Comparison of ENCODE assay signal across 19 cellular contexts in genomic region chr10:114058297-114058696, GRCh38. TPM values are rescaled to one million over a fixed set of nuclear protein-coding genes. Genes with fewer than 3 reads are reported as not detected.
DNase-seq lines count a peak whose midpoint lies in the region; ATAC-seq, FAIRE-seq and TF ChIP-seq lines count a peak whose summit lies in the region.
"Had no signal": no experiment of that assay in that cellular context is flagged by ENCODE, and none has a peak within 500 bp of the region (broad histone marks: within the 10 kb centered on the region; RNA-seq: fewer than 3 reads in every experiment).

No MANE protein-coding gene starts in this region.

- ATAC-seq in natural killer cell treated with Interleukin-12 subunit alpha and Interleukin-12 subunit beta and Interleukin-15 and Interleukin-18, amount 100 ng/mL, for 72 hours = peak; percentile 15 to 31
- ATAC-seq in natural killer cell = no peak
- peak; percentile 55 for ATAC-seq in left lung
- ATAC-seq in GM19455 (IDR thresholded peaks at IDR 0.05; ENCODE audit: unreplicated experiment) = no peak
- no peak for ATAC-seq in HG02884 (IDR thresholded peaks at IDR 0.05; ENCODE audit: unreplicated experiment)
- ATAC-seq: HepG2, K562 had no signal

- no peak for DNase-seq in natural killer cell treated with Interleukin-12 subunit alpha and Interleukin-12 subunit beta and Interleukin-15 and Interleukin-18, amount 100 ng/mL, for 72 hours (ENCODE audit: low spot score)
- DNase-seq in natural killer cell = no peak
- peak; percentile 87 for DNase-seq in bronchial epithelial cell (ENCODE audit: low read depth)
- DNase-seq in left lung = no peak
- DNase-seq in stimulated activated CD4-positive, alpha-beta T cell treated with anti-CD3 and anti-CD28 coated beads, Interleukin-15, amount 100 ng/mL, for 24 hours = no peak
- DNase-seq: CD4-positive, alpha-beta T cell; COR-L47; GOT3; HCEC 1CT; NCI-H1417 treated with DMSO at 0.1 percent for 48 hours; NCI-H187 treated with DMSO at 0.1 percent for 48 hours; NK-92 treated with Interleukin-12 subunit alpha and Interleukin-12 subunit beta, amount 100 ng/mL, for 24 hours; SJCRH30 had no signal

- H3K27ac Mint-ChIP-seq in natural killer cell treated with Interleukin-12 subunit alpha and Interleukin-12 subunit beta and Interleukin-15 and Interleukin-18, amount 100 ng/mL, for 72 hours = no peak overlapping the region
- no peak overlapping the region for H3K27ac Mint-ChIP-seq in natural killer cell
- H3K27ac Mint-ChIP-seq: CD4-positive, alpha-beta T cell had no signal

- peaks cover 0 to 47% of the 10 kb centered on the region in 2 donors for H3K4me1 ChIP-seq in left lung
- H3K4me1 ChIP-seq: SJCRH30 had no signal

- no peaks in the 10 kb centered on the region for H3K36me3 Mint-ChIP-seq in natural killer cell treated with Interleukin-12 subunit alpha and Interleukin-12 subunit beta and Interleukin-15 and Interleukin-18, amount 100 ng/mL, for 72 hours
- no peaks in the 10 kb centered on the region for H3K36me3 Mint-ChIP-seq in natural killer cell

- H3K27me3 ChIP-seq in bronchial epithelial cell (ENCODE audit: control insufficient read depth, insufficient read depth, low read length) (no peaks in the 10 kb centered on the region), left lung (no peaks in the 10 kb centered on the region)
- H3K27me3 ChIP-seq: SJCRH30 had no signal

- H3K36me3 ChIP-seq in bronchial epithelial cell (ENCODE audit: control insufficient read depth, insufficient read depth, low read length) (no peaks in the 10 kb centered on the region), left lung (no peaks in the 10 kb centered on the region)
- H3K36me3 ChIP-seq: SJCRH30 had no signal

- no peak overlapping the region for H3K4me3 ChIP-seq in bronchial epithelial cell (ENCODE audit: low read depth, low read length)
- no peak overlapping the region for H3K4me3 ChIP-seq in left lung
- H3K4me3 ChIP-seq: K562, SJCRH30 had no signal

- no peaks in the 10 kb centered on the region for H3K9me3 ChIP-seq in left lung
- H3K9me3 ChIP-seq: SJCRH30 had no signal

- peaks cover 28 to 29% of the 10 kb centered on the region in 2 donors for H3K4me1 Mint-ChIP-seq in natural killer cell treated with Interleukin-12 subunit alpha and Interleukin-12 subunit beta and Interleukin-15 and Interleukin-18, amount 100 ng/mL, for 72 hours (ENCODE audit: low read depth in 2 of 2)
- H3K4me1 Mint-ChIP-seq in natural killer cell = peaks cover 9 to 23% of the 10 kb centered on the region in 2 donors

- H3K9me3 Mint-ChIP-seq in natural killer cell treated with Interleukin-12 subunit alpha and Interleukin-12 subunit beta and Interleukin-15 and Interleukin-18, amount 100 ng/mL, for 72 hours = no peaks in the 10 kb centered on the region
- no peaks in the 10 kb centered on the region for H3K9me3 Mint-ChIP-seq in natural killer cell
- H3K9me3 Mint-ChIP-seq: CD4-positive, alpha-beta T cell had no signal

- H3K27me3 Mint-ChIP-seq in natural killer cell treated with Interleukin-12 subunit alpha and Interleukin-12 subunit beta and Interleukin-15 and Interleukin-18, amount 100 ng/mL, for 72 hours = peaks cover 7 to 17% of the 10 kb centered on the region in 2 donors
- H3K27me3 Mint-ChIP-seq in natural killer cell (ENCODE audit: low read depth in 2 of 2) = peaks cover 0 to 14% of the 10 kb centered on the region in 2 donors

- no peak overlapping the region for H3K27ac ChIP-seq in left lung
- H3K27ac ChIP-seq: HL-60, SJCRH30 had no signal

- intact Hi-C loops in natural killer cell (cut with micrococcal nuclease) = no loop called here
- intact Hi-C loops in left lung (cut with DNase I) = no loop called here

- no peak for TF ChIP-seq CTCF in natural killer cell (IDR thresholded peaks at IDR 0.05)
- no peak for TF ChIP-seq CTCF in bronchial epithelial cell (IDR thresholded peaks at IDR 0.05; ENCODE audit: insufficient read depth, low read length, severe bottlenecking)
- TF ChIP-seq CTCF in left lung (IDR thresholded peaks at IDR 0.05) = no peak

- no peak for FAIRE-seq in bronchial epithelial cell (lab: Jason Lieb, UNC)
- FAIRE-seq: GM12891, HepG2, K562 had no signal

- H3K4me3 Mint-ChIP-seq in natural killer cell treated with Interleukin-12 subunit alpha and Interleukin-12 subunit beta and Interleukin-15 and Interleukin-18, amount 100 ng/mL, for 72 hours = peak overlapping the region; percentile 15
- H3K4me3 Mint-ChIP-seq in natural killer cell = no peak overlapping the region
- H3K4me3 Mint-ChIP-seq: CD4-positive, alpha-beta T cell had no signal

RNA-seq across cellular contexts. Expression of gene ADRB1, which starts 14.6 kb away (rescaled TPM):
- total RNA-seq in natural killer cell treated with Interleukin-12 subunit alpha and Interleukin-12 subunit beta and Interleukin-15 and Interleukin-18, amount 100 ng/mL, for 72 hours = 1 to 10 TPM; 1.3 to 1.6 TPM
- total RNA-seq in natural killer cell (1 to 10 TPM in 2 of 3 donors, under 1 TPM in 1; 0.12 to 2.9 (median 2.1) TPM), bronchial epithelial cell (1.8 and 2.2 TPM in 2 replicates), left lung (10 to 100 TPM; 11.7 to 15.4 TPM)

Comparison
In these comparisons a context has a peak if more than half of its experiments do, and no peak if none do; other contexts are left out.
1. ATAC-seq: peak in natural killer cell treated with Interleukin-12 subunit alpha and Interleukin-12 subunit beta and Interleukin-15 and Interleukin-18, amount 100 ng/mL, for 72 hours (2 of 2) and left lung (single experiment); none in natural killer cell (0 of 3), GM19455 (single experiment) and HG02884 (single experiment).